In genomic region chr11:128587415-128587814, GRCh38 we compare ENCODE assay signal across 8 cellular contexts. TPM values are rescaled to one million over a fixed set of nuclear protein-coding genes. Genes with fewer than 3 reads are reported as not detected.
DNase-seq lines count a peak whose midpoint lies in the region; ATAC-seq and TF ChIP-seq lines count a peak whose summit lies in the region.

ETS1 (minus strand) TSS chr11:128587558; CDS start chr11:128573130, 14,428 bp downstream.

- POLR2A ChIA-PET in PC-9 (lab: Charles Lee; ENCODE audit: unreplicated experiment) = interaction anchor here (0.6 kb wide), 1 partner anchor 221 kb away, joined by 4 read pairs; no protein-coding TSS in a partner anchor

- no peak within 1 kb of the TSS for H2AFZ ChIP-seq in PC-9

- no peaks in the 10 kb centered on the region for H3K36me3 ChIP-seq in PC-9 (ENCODE audit: low read depth)

- no peaks in the 10 kb centered on the region for H3K27me3 ChIP-seq in PC-9 (ENCODE audit: insufficient read depth, low read depth)

- TF ChIP-seq CTCF in PC-9 (conservative IDR thresholded peaks at IDR 0.05) = no peak
- no peak for TF ChIP-seq CTCF in fibroblast of villous mesenchyme (IDR thresholded peaks at IDR 0.05; ENCODE audit: insufficient read depth, low read depth, low read length)

- H4K20me1 ChIP-seq in PC-9 (ENCODE audit: insufficient read depth) = no peaks in the 10 kb centered on the region

- no peaks in the 10 kb centered on the region for H3K9me3 ChIP-seq in PC-9 (ENCODE audit: insufficient read depth, low read depth)

- H3F3A ChIP-seq in PC-9 (ENCODE audit: insufficient read depth, low read depth) = peaks cover 4% of the 10 kb centered on the region; the same call in 1 of the 2 replicates

- ATAC-seq in GM18873 (IDR thresholded peaks at IDR 0.05; ENCODE audit: low FRiP score, unreplicated experiment) = no peak

- CTCF ChIA-PET in PC-9 (lab: Charles Lee) = no interaction called here

- no peak within 1 kb of the TSS for H3K4me2 ChIP-seq in PC-9

- H3K79me2 ChIP-seq in PC-9 (ENCODE audit: low read depth) = no peaks in the 10 kb centered on the region

- H3K4me3 ChIP-seq in PC-9 = no peak within 1 kb of the TSS
- peak within 1 kb of the TSS; percentile 20 for H3K4me3 ChIP-seq in fibroblast of villous mesenchyme (ENCODE audit: low read depth, low read length)

- no peak within 1 kb of the TSS for H3K27ac ChIP-seq in PC-9

- no TSS peak for BruUV-seq in PC-9 (replicated peaks; lab: Mats Ljungman, UMichigan)

- H3K9me2 ChIP-seq in PC-9 (ENCODE audit: insufficient read depth) = no peaks in the 10 kb centered on the region

- H3K4me1 ChIP-seq in PC-9 (replicated peaks; ENCODE audit: insufficient read depth) = peaks cover 12% of the 10 kb centered on the region

- DNase-seq in ELR (ENCODE audit: low read depth) = peak; percentile 34
- DNase-seq in PC-9 = peak in 1 of 2 experiments; percentile 12
- DNase-seq in fibroblast of villous mesenchyme (ENCODE audit: low read depth) = no peak
- DNase-seq in occipital lobe (lab: John Stamatoyannopoulos, UW) = no peak
- DNase-seq in NOMO-1 (lab: John Stamatoyannopoulos, UW; ENCODE audit: unreplicated experiment in 2 of 2) = no peak
- no peak for DNase-seq in T1000 (lab: John Stamatoyannopoulos, UW)
- no peak for DNase-seq in epidermal melanocyte (ENCODE audit: insufficient read length, low spot score)

- intact Hi-C loops in PC-9 (cut with micrococcal nuclease; ENCODE audit: unreplicated experiment) = no loop called here

RNA-seq across cellular contexts. Expression of gene ETS1, which starts in this region (rescaled TPM):
- 18.9 and 23.3 TPM in 2 replicates for total RNA-seq in PC-9 (2021)
- 80.2 and 95.0 TPM in 2 replicates for total RNA-seq in fibroblast of villous mesenchyme
- 14.0 TPM for total RNA-seq in occipital lobe
